ENCODE assay signal across 8 cellular contexts in the genomic region with DNA sequence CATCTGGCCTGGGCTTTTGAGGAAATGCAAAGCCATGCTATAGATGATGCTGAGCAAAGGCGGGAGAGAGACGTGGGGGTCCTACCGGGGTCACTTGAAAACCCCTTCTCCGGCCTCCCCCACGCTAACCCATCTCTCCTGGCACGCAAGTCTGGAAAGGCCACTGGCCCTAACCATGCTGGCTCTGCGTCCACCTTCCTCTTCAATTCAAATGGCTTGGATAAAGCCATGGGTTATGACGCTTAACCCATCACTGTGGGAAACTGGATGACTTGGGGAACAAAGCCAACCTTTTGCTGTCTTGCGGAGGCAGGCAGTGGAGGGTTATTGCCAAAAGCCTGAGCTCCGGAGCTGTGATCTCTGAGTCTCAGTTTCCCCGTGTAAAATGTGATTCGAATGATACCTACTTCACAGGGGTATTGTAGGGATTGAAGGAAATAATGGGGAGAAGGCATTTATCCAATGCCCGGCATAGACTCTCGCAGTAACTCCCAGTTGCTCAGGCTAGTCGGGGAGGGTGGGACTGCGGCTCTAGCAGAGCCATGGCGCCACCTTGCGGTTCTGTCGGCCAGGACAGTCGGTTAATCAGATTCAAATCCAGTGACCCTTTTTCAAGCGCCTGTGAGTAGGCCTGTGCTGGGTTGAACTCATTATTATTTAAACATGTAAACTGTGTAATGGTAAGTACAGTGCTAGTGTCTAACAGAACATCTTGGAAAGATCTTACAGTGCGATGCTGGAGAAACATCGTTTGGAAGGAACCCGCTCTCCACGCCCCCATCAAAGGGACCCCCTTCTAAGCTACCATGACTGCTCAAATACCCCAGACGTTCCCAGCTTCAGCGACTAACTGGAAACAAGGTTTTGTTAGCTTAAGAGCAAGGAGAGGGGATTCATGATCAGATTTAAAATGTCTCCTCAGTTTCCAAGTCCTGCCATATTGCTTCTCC. TPM values are rescaled to one million over a fixed set of nuclear protein-coding genes. Genes with fewer than 3 reads are reported as not detected.
DNase-seq lines count a peak whose midpoint lies in the region; ATAC-seq and TF ChIP-seq lines count a peak whose summit lies in the region.

No MANE protein-coding gene starts in this region.

- H3K27me3 Mint-ChIP-seq in activated T-helper 2 cell treated with anti-CD3 and anti-CD28 coated beads, Interferon-gamma antibody, Interleukin-2, Interleukin-4, amounts not matched to agents 10 μg/mL and 5 μg/mL and 100 μg/mL, durations not matched to agents 14 hours and 24 hours and 36 hours (ENCODE audit: low read depth), result peaks cover 3% of the 10 kb centered on the region

- no peaks in the 10 kb centered on the region for H3K9me2 ChIP-seq in DOHH2 (replicated peaks; ENCODE audit: control insufficient read depth, low read length)

- peaks cover 5% of the 10 kb centered on the region for H3K4me1 Mint-ChIP-seq in activated T-helper 2 cell treated with anti-CD3 and anti-CD28 coated beads, Interferon-gamma antibody, Interleukin-2, Interleukin-4, amounts not matched to agents 10 μg/mL and 5 μg/mL and 100 μg/mL, durations not matched to agents 14 hours and 24 hours and 36 hours (ENCODE audit: low read depth)

- H3K27me3 ChIP-seq in DOHH2 (ENCODE audit: control insufficient read depth, low read length) (no peaks in the 10 kb centered on the region), MG63 (no peaks in the 10 kb centered on the region), RWPE2 (ENCODE audit: insufficient read depth, poor library complexity, severe bottlenecking) (no peaks in the 10 kb centered on the region), osteoblast (ENCODE audit: insufficient read depth, low read length) (no peaks in the 10 kb centered on the region), testis (no peaks in the 10 kb centered on the region)

- H3K27ac Mint-ChIP-seq in activated T-helper 2 cell treated with anti-CD3 and anti-CD28 coated beads, Interferon-gamma antibody, Interleukin-2, Interleukin-4, amounts not matched to agents 10 μg/mL and 5 μg/mL and 100 μg/mL, durations not matched to agents 14 hours and 24 hours and 36 hours, result no peak overlapping the region

- H3K9me3 ChIP-seq in DOHH2 (ENCODE audit: control insufficient read depth, insufficient read depth, low read length) (no peaks in the 10 kb centered on the region), MG63 (no peaks in the 10 kb centered on the region; the same call in 1 of the 2 replicates), RWPE2 (ENCODE audit: severe bottlenecking) (no peaks in the 10 kb centered on the region), osteoblast (ENCODE audit: low read depth, low read length) (no peaks in the 10 kb centered on the region), testis (no peaks in the 10 kb centered on the region)

- DNase-seq in GOT3 (lab: John Stamatoyannopoulos, UW) (peak; percentile 54), MG63 (peak; percentile 84), RWPE2 (ENCODE audit: low spot score) (no peak), fibroblast of villous mesenchyme (ENCODE audit: low read depth) (peak; percentile 88), osteoblast (ENCODE audit: insufficient read length, low spot score, missing footprints) (peak; percentile 45), testis (peak; percentile 96)
- peak; percentile 72 for DNase-seq in activated T-helper 2 cell treated with anti-CD3 and anti-CD28 coated beads, Interferon-gamma antibody, Interleukin-2, Interleukin-4, amounts not matched to agents 10 μg/mL and 5 μg/mL and 100 μg/mL, durations not matched to agents 14 hours and 24 hours and 36 hours (ENCODE audit: low spot score)

- H3K4me3 Mint-ChIP-seq in activated T-helper 2 cell treated with anti-CD3 and anti-CD28 coated beads, Interferon-gamma antibody, Interleukin-2, Interleukin-4, amounts not matched to agents 10 μg/mL and 5 μg/mL and 100 μg/mL, durations not matched to agents 14 hours and 24 hours and 36 hours (ENCODE audit: low read depth), result no peak overlapping the region

- WGBS in testis, 2 donors, result 25 to 37% methylated on average over 25 to 27 of the region's 27 CpGs

- H3K4me1 ChIP-seq in DOHH2 (ENCODE audit: control insufficient read depth, low read length) (0 out of 2 replicates have a peak, but pooled peaks cover 3% of the 10 kb centered on the region), RWPE2 (ENCODE audit: insufficient read depth, poor library complexity, severe bottlenecking) (no peaks in the 10 kb centered on the region), osteoblast (ENCODE audit: insufficient read depth, low read length) (peaks cover 6% of the 10 kb centered on the region), testis (no peaks in the 10 kb centered on the region)

- no peaks in the 10 kb centered on the region for H4K20me1 ChIP-seq in DOHH2 (ENCODE audit: control insufficient read depth, insufficient read depth, low read depth, low read length)
- no peaks in the 10 kb centered on the region for H4K20me1 ChIP-seq in osteoblast (ENCODE audit: insufficient read depth, low read length)

- 0 out of 2 replicates have a peak, but pooled peaks cover 2% of the 10 kb centered on the region for H3F3A ChIP-seq in DOHH2 (ENCODE audit: control insufficient read depth, insufficient read depth)

- H3K9me3 Mint-ChIP-seq in activated T-helper 2 cell treated with anti-CD3 and anti-CD28 coated beads, Interferon-gamma antibody, Interleukin-2, Interleukin-4, amounts not matched to agents 10 μg/mL and 5 μg/mL and 100 μg/mL, durations not matched to agents 14 hours and 24 hours and 36 hours, result no peaks in the 10 kb centered on the region

- intact Hi-C loops in activated T-helper 2 cell treated with anti-CD3 and anti-CD28 coated beads, Interferon-gamma antibody, Interleukin-2, Interleukin-4, amounts not matched to agents 10 μg/mL and 5 μg/mL and 100 μg/mL, durations not matched to agents 14 hours and 24 hours and 36 hours (cut with micrococcal nuclease), result loop anchor here (1.0 to 10.0 kb wide), 4 partner anchors 78 to 1070 kb away; no protein-coding TSS in a partner anchor
- intact Hi-C loops in testis (cut with DNase I; ENCODE audit: low total_unique reads), result loop anchor here (5.0 to 10.0 kb wide), 3 partner anchors 80 to 320 kb away; partner anchors contain the start of gene SLC30A1

- no peaks in the 10 kb centered on the region for H3K36me3 ChIP-seq in DOHH2 (ENCODE audit: control insufficient read depth, low read length)
- H3K36me3 ChIP-seq in MG63, result no peaks in the 10 kb centered on the region
- no peaks in the 10 kb centered on the region for H3K36me3 ChIP-seq in RWPE2 (ENCODE audit: low read depth)
- no peaks in the 10 kb centered on the region for H3K36me3 ChIP-seq in osteoblast (ENCODE audit: insufficient read depth, low read length)
- H3K36me3 ChIP-seq in testis (ENCODE audit: low read depth, missing control alignments), result no peaks in the 10 kb centered on the region

- ATAC-seq in RWPE2 (ENCODE audit: low read depth), result peak; percentile 91

- no peak for TF ChIP-seq POLR2A in testis (IDR thresholded peaks at IDR 0.05)

- no peaks in the 10 kb centered on the region for H3K79me2 ChIP-seq in DOHH2 (ENCODE audit: control insufficient read depth, low read length)
- no peaks in the 10 kb centered on the region for H3K79me2 ChIP-seq in osteoblast (ENCODE audit: insufficient read depth, low read length)

- H2AFZ ChIP-seq in osteoblast (ENCODE audit: low read length), result peak overlapping the region; percentile 75

- TF ChIP-seq CTCF in DOHH2 (IDR thresholded peaks at IDR 0.05; ENCODE audit: low read depth, low read length, poor library complexity, severe bottlenecking), result peak; percentile 96
- TF ChIP-seq CTCF in RWPE2 (IDR thresholded peaks at IDR 0.05; ENCODE audit: poor library complexity, severe bottlenecking), result peak; percentile 78
- TF ChIP-seq CTCF in fibroblast of villous mesenchyme (IDR thresholded peaks at IDR 0.05; ENCODE audit: insufficient read depth, low read depth, low read length), result peak; percentile 94
- TF ChIP-seq CTCF in osteoblast (IDR thresholded peaks at IDR 0.05; ENCODE audit: extremely low read depth, low read depth, low read length), result peak; percentile 99
- TF ChIP-seq CTCF in testis (IDR thresholded peaks at IDR 0.05), result peak; percentile 81 to 90 (median 88)

- H3K27ac ChIP-seq in DOHH2 (ENCODE audit: low read depth, low read length) (no peak overlapping the region), RWPE2 (ENCODE audit: poor library complexity, severe bottlenecking) (no peak overlapping the region), osteoblast (ENCODE audit: low read depth, low read length) (no peak overlapping the region), testis (no peak overlapping the region)

- H3K36me3 Mint-ChIP-seq in activated T-helper 2 cell treated with anti-CD3 and anti-CD28 coated beads, Interferon-gamma antibody, Interleukin-2, Interleukin-4, amounts not matched to agents 10 μg/mL and 5 μg/mL and 100 μg/mL, durations not matched to agents 14 hours and 24 hours and 36 hours (ENCODE audit: low read depth), result no peaks in the 10 kb centered on the region

- H3K4me3 ChIP-seq in DOHH2 (ENCODE audit: low read length) (no peak overlapping the region), MG63 (no peak overlapping the region; the same call in 1 of the 2 replicates), RWPE2 (ENCODE audit: severe bottlenecking) (no peak overlapping the region), fibroblast of villous mesenchyme (ENCODE audit: low read depth, low read length) (no peak overlapping the region), osteoblast (ENCODE audit: insufficient read depth, low read length) (peak overlapping the region; percentile 31), testis (peak overlapping the region in 1 of 2 donors; percentile 26)

- H3K4me2 ChIP-seq in DOHH2 (ENCODE audit: low read length), result 0 out of 2 replicates have a peak overlapping the region, but pooled peaks have one; percentile 20
- H3K4me2 ChIP-seq in osteoblast (ENCODE audit: insufficient read depth, low read length), result peak overlapping the region; percentile 69

RNA-seq across cellular contexts. Expression of gene NEK2, which starts 20.3 kb away (rescaled TPM):
- 42.1 and 56.8 TPM in 2 replicates for total RNA-seq in MG63 (2014; rRNA removed; shearing (Covaris generic); ENCODE audit: low replicate concordance)
- 21.8 and 24.1 TPM in 2 replicates for total RNA-seq in activated T-helper 2 cell treated with anti-CD3 and anti-CD28 coated beads, Interferon-gamma antibody, Interleukin-2, Interleukin-4, amounts not matched to agents 10 μg/mL and 5 μg/mL and 100 μg/mL, durations not matched to agents 14 hours and 24 hours and 36 hours
- 10.0 and 17.7 TPM in 2 replicates for total RNA-seq in fibroblast of villous mesenchyme
- total RNA-seq in osteoblast, result 1.4 and 2.4 TPM in 2 replicates
- 10 to 100 TPM; 40.0 to 53.9 TPM for total RNA-seq in testis
- 126 TPM for polyA plus RNA-seq in testis (ENCODE audit: insufficient read depth, low read depth, low replicate concordance)
